In genomic region chr2:233312874-233313273, GRCh38 we compare ENCODE assay signal across 19 cellular contexts. TPM values are rescaled to one million over a fixed set of nuclear protein-coding genes. Genes with fewer than 3 reads are reported as not detected.
DNase-seq lines count a peak whose midpoint lies in the region; ATAC-seq and TF ChIP-seq lines count a peak whose summit lies in the region.
"Had no signal": no experiment of that assay in that cellular context is flagged by ENCODE, and none has a peak within 500 bp of the region (broad histone marks: within the 10 kb centered on the region; RNA-seq: fewer than 3 reads in every experiment).

No MANE protein-coding gene starts in this region.

- H3K4ac ChIP-seq in neuronal stem cell (ENCODE audit: low read length), result no peak overlapping the region

- H3K4me1 ChIP-seq in neuronal stem cell (ENCODE audit: control insufficient read depth in 2 of 2, insufficient read depth in 1 of 2, low read depth in 1 of 2, low read length in 2 of 2) (no peaks in the 10 kb centered on the region), ovary (ENCODE audit: insufficient read depth) (no peaks in the 10 kb centered on the region)

- H3K9me3 ChIP-seq in neuronal stem cell (replicated peaks in 1 of 2; ENCODE audit: control insufficient read depth in 2 of 2, insufficient read depth in 1 of 2, low read depth in 1 of 2, low read length in 2 of 2) (no peaks in the 10 kb centered on the region), ovary (no peaks in the 10 kb centered on the region), MG63 (no peaks in the 10 kb centered on the region)
- H3K9me3 ChIP-seq: SK-N-SH had no signal

- TF ChIP-seq EP300 in ovary (IDR thresholded peaks at IDR 0.05), result no peak

- no peaks in the 10 kb centered on the region for H3K79me1 ChIP-seq in neuronal stem cell (ENCODE audit: low read depth, low read length)

- no peak overlapping the region for H4K91ac ChIP-seq in neuronal stem cell (ENCODE audit: low read depth, low read length, poor library complexity)

- peak overlapping the region; percentile 21 for H2BK15ac ChIP-seq in neuronal stem cell (ENCODE audit: low read length)

- intact Hi-C loops in ovary (cut with DNase I), result no loop called here

- H3K9ac ChIP-seq in neuronal stem cell (ENCODE audit: low read depth, low read length, poor library complexity), result no peak overlapping the region
- H3K9ac ChIP-seq: GM23248, SK-N-SH had no signal

- H2BK5ac ChIP-seq in neuronal stem cell (ENCODE audit: low read length), result no peak overlapping the region

- H3K23ac ChIP-seq in neuronal stem cell (ENCODE audit: low read depth, low read length, poor library complexity), result no peak overlapping the region

- H3K4me2 ChIP-seq in neuronal stem cell (ENCODE audit: insufficient read depth, low read length, poor library complexity, severe bottlenecking), result no peak overlapping the region
- H3K4me2 ChIP-seq: SK-N-SH had no signal

- H2AFZ ChIP-seq in neuronal stem cell (ENCODE audit: low read length), result no peak overlapping the region
- H2AFZ ChIP-seq: GM23248 had no signal

- H3K27me3 ChIP-seq in neuronal stem cell (ENCODE audit: control insufficient read depth in 3 of 3, insufficient read depth in 3 of 3, low read depth in 1 of 3, low read length in 3 of 3) (peaks cover 0 to 57% (median 0%) of the 10 kb centered on the region in 3 experiments), ovary (no peaks in the 10 kb centered on the region), MG63 (no peaks in the 10 kb centered on the region)

- no peak for TF ChIP-seq POLR2A in ovary (IDR thresholded peaks at IDR 0.05)

- no peak overlapping the region for H4K8ac ChIP-seq in neuronal stem cell (ENCODE audit: low read depth, low read length)

- H3K14ac ChIP-seq in neuronal stem cell (ENCODE audit: low read length), result no peak overlapping the region

- ATAC-seq in GM18867 (IDR thresholded peaks at IDR 0.05; ENCODE audit: unreplicated experiment) (peak; percentile 44), HG03280 (IDR thresholded peaks at IDR 0.05; ENCODE audit: unreplicated experiment) (peak; percentile 50), GM19463 (IDR thresholded peaks at IDR 0.05; ENCODE audit: unreplicated experiment) (no peak)

- H3K27ac ChIP-seq in neuronal stem cell (replicated peaks; ENCODE audit: low read length), result no peak overlapping the region
- no peak overlapping the region for H3K27ac ChIP-seq in ovary
- H3K27ac ChIP-seq: GM23248 had no signal

- no peak overlapping the region for H2BK12ac ChIP-seq in neuronal stem cell (ENCODE audit: low read length)

- H2AK5ac ChIP-seq in neuronal stem cell (ENCODE audit: low read depth, low read length), result peak overlapping the region; percentile 61

- WGBS in neuronal stem cell (ENCODE audit: extremely low coverage in 2 of 2, insufficient read length in 2 of 2, insufficient replicate concordance in 1 of 2), 2 donors, result no CpG with 5 or more reads among the region's 8 CpGs
- WGBS in ovary, 3 donors, result 66 to 70% (median 68%) methylated on average over 8 of the region's 8 CpGs

- DNase-seq in GM12865 (ENCODE audit: low read depth) (peak; percentile 43), neuronal stem cell (ENCODE audit: low spot score) (no peak), ovary (no peak), MG63 (no peak)
- DNase-seq: GM23248, KG1, NCI-H1105 treated with DMSO at 0.1 percent for 48 hours, NCI-H187 treated with DMSO at 0.1 percent for 48 hours, NCI-H446, NCI-H774, Right ventricle myocardium superior, SK-N-SH, T-helper 1 cell had no signal

- no peak for TF ChIP-seq CTCF in GM12865 (IDR thresholded peaks at IDR 0.05; ENCODE audit: insufficient read depth, low read depth, low read length, missing control alignments)
- TF ChIP-seq CTCF in ovary (IDR thresholded peaks at IDR 0.05), result no peak

- peak overlapping the region; percentile 66 for H3K18ac ChIP-seq in neuronal stem cell (ENCODE audit: low read length)

- H2BK120ac ChIP-seq in neuronal stem cell (ENCODE audit: low read depth, low read length), result no peak overlapping the region

- no peaks in the 10 kb centered on the region for H3K36me3 ChIP-seq in neuronal stem cell (replicated peaks in 1 of 2; ENCODE audit: control insufficient read depth in 2 of 2, insufficient read depth in 2 of 2, low read length in 2 of 2)
- H3K36me3 ChIP-seq in ovary, result no peaks in the 10 kb centered on the region
- no peaks in the 10 kb centered on the region for H3K36me3 ChIP-seq in MG63

- H3K4me3 ChIP-seq in GM12865 (ENCODE audit: low read depth, low read length) (no peak overlapping the region), neuronal stem cell (ENCODE audit: low read length in 2 of 2) (no peak overlapping the region), ovary (no peak overlapping the region), MG63 (no peak overlapping the region)
- H3K4me3 ChIP-seq: GM23248 had no signal

RNA-seq across cellular contexts. Expression of gene SAG, which starts 5.3 kb away (rescaled TPM):
- polyA plus RNA-seq in neuronal stem cell (2013, experiment 1 of 2), result not detected
- polyA plus RNA-seq in neuronal stem cell (2013, experiment 2 of 2), result not detected
- not detected for total RNA-seq in ovary
- not detected for polyA plus RNA-seq in ovary
- total RNA-seq in MG63 (2014; rRNA removed; shearing (Covaris generic); ENCODE audit: low replicate concordance), result not detected in 2 replicates
- total RNA-seq: GM23248, MCF 10A, Right ventricle myocardium superior had no signal
- polyA plus RNA-seq: AG04450, BJ, GM23248, SK-N-SH had no signal

RNA-seq across cellular contexts. Expression of gene DGKD, which starts 41.4 kb away (rescaled TPM):
- 15.2 TPM for polyA plus RNA-seq in neuronal stem cell (2013, experiment 1 of 2)
- 15.9 TPM for polyA plus RNA-seq in neuronal stem cell (2013, experiment 2 of 2)
- total RNA-seq in ovary, result 10 to 100 TPM in 6 of 7 donors, 1 to 10 TPM in 1; 9.4 to 81.8 (median 39.5) TPM
- 10 to 100 TPM; 19.0 to 19.1 TPM for polyA plus RNA-seq in ovary
- total RNA-seq in MG63 (2014; rRNA removed; shearing (Covaris generic); ENCODE audit: low replicate concordance), result 8.8 and 8.9 TPM in 2 replicates
